20 cellular contexts compared by ENCODE assay signal in the genomic region with DNA sequence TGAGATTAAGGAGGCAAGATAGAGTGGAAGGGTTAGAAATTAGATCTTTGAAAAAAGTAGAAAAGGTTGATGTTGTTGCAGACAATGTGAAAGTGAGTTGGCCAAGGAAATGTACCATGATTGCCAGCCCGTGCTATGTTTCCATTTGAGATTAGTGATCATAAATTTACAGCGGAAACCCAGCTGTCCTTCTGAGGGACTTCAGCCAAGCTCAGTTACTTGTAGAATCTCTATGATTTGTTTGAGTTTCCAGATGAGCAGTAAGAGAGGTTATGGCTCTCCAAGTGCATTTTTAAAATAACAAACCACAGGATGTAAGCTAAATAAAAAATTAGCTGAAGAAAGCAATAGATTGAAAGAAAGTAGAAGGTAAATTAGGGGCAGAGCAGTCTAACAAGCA. TPM values are rescaled to one million over a fixed set of nuclear protein-coding genes. Genes with fewer than 3 reads are reported as not detected.
DNase-seq lines count a peak whose midpoint lies in the region; ATAC-seq and TF ChIP-seq lines count a peak whose summit lies in the region.
"Had no signal": no experiment of that assay in that cellular context is flagged by ENCODE, and none has a peak within 500 bp of the region (broad histone marks: within the 10 kb centered on the region; RNA-seq: fewer than 3 reads in every experiment).

No MANE protein-coding gene starts in this region.

- H3K79me2 ChIP-seq in DND-41 (ENCODE audit: insufficient read depth, low read length) (no peaks in the 10 kb centered on the region), fibroblast of lung (ENCODE audit: control insufficient read depth, insufficient read depth, low read length) (no peaks in the 10 kb centered on the region)

- TF ChIP-seq CTCF in DND-41 (IDR thresholded peaks at IDR 0.05; ENCODE audit: borderline replicate concordance, extremely low read depth, low read length, poor library complexity, severe bottlenecking) (no peak), fibroblast of lung (conservative IDR thresholded peaks at IDR 0.05 in 1 of 2, IDR thresholded peaks at IDR 0.05 in 1 of 2; ENCODE audit: low read depth in 1 of 2, low read length in 2 of 2) (no peak)

- no peak for DNase-seq in DND-41
- peak; percentile 14 for DNase-seq in MG63
- DNase-seq in fibroblast of lung (ENCODE audit: low read depth in 2 of 2): peak; percentile 22 to 37
- DNase-seq in central memory CD4-positive, alpha-beta T cell: no peak
- DNase-seq: activated CD4-positive, alpha-beta T cell treated with anti-CD3 and anti-CD28 coated beads, Interleukin-2, amount 50 U/mL, for 48 hours; activated gamma-delta T cell; BE2C; caudate nucleus; natural killer cell; NCI-H1436 treated with DMSO at 0.1 percent for 48 hours; Peyer's patch; stimulated activated CD4-positive, alpha-beta T cell treated with anti-CD3 and anti-CD28 coated beads, Interleukin-4, amount 100 ng/mL, for 24 hours; stomach; upper lobe of left lung had no signal

- no peaks in the 10 kb centered on the region for H3K9me3 ChIP-seq in DND-41 (ENCODE audit: insufficient read depth, low read length, severe bottlenecking)
- H3K9me3 ChIP-seq in MG63: no peaks in the 10 kb centered on the region; the same call in 1 of the 2 replicates
- no peaks in the 10 kb centered on the region for H3K9me3 ChIP-seq in fibroblast of lung (ENCODE audit: control insufficient read depth, insufficient read depth, low read depth, low read length)
- H3K9me3 ChIP-seq in skeletal muscle satellite cell (replicated peaks; ENCODE audit: low read length): no peaks in the 10 kb centered on the region
- H3K9me3 ChIP-seq: adrenal gland, BE2C, Peyer's patch, stomach, upper lobe of left lung had no signal

- no peak overlapping the region for H3K27ac ChIP-seq in DND-41 (ENCODE audit: low read length)
- H3K27ac ChIP-seq in fibroblast of lung (ENCODE audit: insufficient read depth, low read length): no peak overlapping the region
- H3K27ac ChIP-seq: adrenal gland, Peyer's patch, stomach, upper lobe of left lung had no signal

- no peaks in the 10 kb centered on the region for H3K36me3 ChIP-seq in DND-41 (ENCODE audit: insufficient read depth, low read length)
- H3K36me3 ChIP-seq in MG63: no peaks in the 10 kb centered on the region
- no peaks in the 10 kb centered on the region for H3K36me3 ChIP-seq in fibroblast of lung (ENCODE audit: control insufficient read depth, insufficient read depth, low read length)
- no peaks in the 10 kb centered on the region for H3K36me3 ChIP-seq in skeletal muscle satellite cell (ENCODE audit: insufficient read depth, low read length)
- H3K36me3 ChIP-seq: adrenal gland, BE2C, Peyer's patch, stomach, upper lobe of left lung had no signal

- H3K27me3 ChIP-seq in DND-41 (ENCODE audit: insufficient read depth, low read length, poor library complexity): no peaks in the 10 kb centered on the region
- no peaks in the 10 kb centered on the region for H3K27me3 ChIP-seq in MG63
- no peaks in the 10 kb centered on the region for H3K27me3 ChIP-seq in fibroblast of lung (ENCODE audit: control insufficient read depth, insufficient read depth, low read length)
- no peaks in the 10 kb centered on the region for H3K27me3 ChIP-seq in skeletal muscle satellite cell (ENCODE audit: control insufficient read depth, insufficient read depth, low read length)
- H3K27me3 ChIP-seq: adrenal gland, BE2C, Peyer's patch, stomach, upper lobe of left lung had no signal

- no peak overlapping the region for H3K4me3 ChIP-seq in DND-41 (ENCODE audit: low read depth in 1 of 2, low read length in 2 of 2)
- no peak overlapping the region for H3K4me3 ChIP-seq in MG63
- no peak overlapping the region for H3K4me3 ChIP-seq in fibroblast of lung (replicated peaks in 1 of 4; ENCODE audit: control extremely low read depth in 1 of 4, insufficient read depth in 1 of 4, low read depth in 3 of 4, low read length in 4 of 4)
- H3K4me3 ChIP-seq in skeletal muscle satellite cell (ENCODE audit: low read length): no peak overlapping the region
- H3K4me3 ChIP-seq: adrenal gland, Peyer's patch, stomach, upper lobe of left lung had no signal

- H4K20me1 ChIP-seq in DND-41 (ENCODE audit: insufficient read depth, low read length) (no peaks in the 10 kb centered on the region), fibroblast of lung (ENCODE audit: control insufficient read depth, extremely low read depth, insufficient read depth, low read length) (no peaks in the 10 kb centered on the region)

- ATAC-seq in DND-41 (ENCODE audit: insufficient read depth, low read depth) (no peak), HG02642 (IDR thresholded peaks at IDR 0.05; ENCODE audit: poor library complexity, unreplicated experiment) (no peak), GM21515 (IDR thresholded peaks at IDR 0.05; ENCODE audit: unreplicated experiment) (no peak)
- ATAC-seq: HepG2, natural killer cell, WTC11 had no signal

- H3K4me1 ChIP-seq in DND-41 (ENCODE audit: insufficient read depth, low read length) (0 out of 2 replicates have a peak, but pooled peaks cover 6% of the 10 kb centered on the region), fibroblast of lung (ENCODE audit: control insufficient read depth, extremely low read depth, insufficient read depth, low read length) (no peaks in the 10 kb centered on the region), skeletal muscle satellite cell (ENCODE audit: control insufficient read depth, insufficient read depth, low read length) (peaks cover 12% of the 10 kb centered on the region)
- H3K4me1 ChIP-seq: BE2C, Peyer's patch, stomach, upper lobe of left lung had no signal

- no peak overlapping the region for H3K9ac ChIP-seq in DND-41 (ENCODE audit: low read depth, low read length)
- H3K9ac ChIP-seq in fibroblast of lung (ENCODE audit: insufficient read depth, low read length): no peak overlapping the region
- H3K9ac ChIP-seq in skeletal muscle satellite cell (ENCODE audit: low read depth, low read length): no peak overlapping the region

- H2AFZ ChIP-seq in DND-41 (ENCODE audit: low read depth, low read length) (peak overlapping the region; percentile 25; the same call in 1 of the 2 replicates), fibroblast of lung (ENCODE audit: low read length) (peak overlapping the region; percentile 65)

- H3K4me2 ChIP-seq in DND-41 (ENCODE audit: insufficient read depth, low read length) (no peak overlapping the region), fibroblast of lung (ENCODE audit: extremely low read depth, insufficient read depth, low read length) (no peak overlapping the region), skeletal muscle satellite cell (ENCODE audit: low read length) (peak overlapping the region; percentile 29)

RNA-seq across cellular contexts. Expression of gene RBMS3, which starts 54.2 kb away (rescaled TPM):
- total RNA-seq in MG63 (2014; rRNA removed; shearing (Covaris generic); ENCODE audit: low replicate concordance): 3.0 and 12.0 TPM in 2 replicates
- 58.6 and 68.4 TPM in 2 replicates for total RNA-seq in fibroblast of lung
- 18.7 and 26.9 TPM in 2 replicates for polyA plus RNA-seq in fibroblast of lung
- polyA plus RNA-seq in fibroblast of lung (2012): 10.4 and 14.7 TPM in 2 replicates
- polyA minus RNA-seq in fibroblast of lung (ENCODE audit: low replicate concordance): 99.4 and 111 TPM in 2 replicates
- 24.5 and 25.6 TPM in 2 replicates for total RNA-seq in skeletal muscle satellite cell (2012; rRNA removed)
- total RNA-seq: HepG2 had no signal
- polyA plus RNA-seq: HepG2 had no signal

Comparison
In these comparisons a context has a peak if more than half of its experiments do, and no peak if none do; other contexts are left out.
1. DNase-seq: peak in MG63 (single experiment) and fibroblast of lung (2 of 2); none in DND-41 (single experiment) and central memory CD4-positive, alpha-beta T cell (single experiment).